In the genomic region with DNA sequence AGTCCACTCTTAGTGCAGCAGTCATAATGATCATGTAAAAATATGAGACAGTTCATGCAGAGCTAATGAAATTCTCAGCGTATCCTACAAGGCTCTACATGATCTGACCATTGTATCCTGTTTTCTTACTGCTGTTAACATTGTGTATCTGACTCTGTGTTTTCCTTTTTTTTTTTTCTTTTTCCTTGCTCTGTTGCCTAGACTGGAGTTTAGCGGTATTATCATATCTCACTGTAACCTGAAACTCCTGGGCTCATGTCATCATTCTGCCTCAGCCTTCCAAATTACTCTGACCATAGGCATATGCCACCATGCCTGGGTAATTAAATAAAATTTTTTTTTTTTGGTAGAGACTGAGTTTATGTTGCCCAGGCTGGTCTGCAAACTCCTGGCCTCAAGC, we compare ENCODE assay signal across 27 cellular contexts. TPM values are rescaled to one million over a fixed set of nuclear protein-coding genes. Genes with fewer than 3 reads are reported as not detected.
"Had no signal": no experiment of that assay in that cellular context is flagged by ENCODE, and none has a peak within 500 bp of the region (broad histone marks: within the 10 kb centered on the region; RNA-seq: fewer than 3 reads in every experiment).

No MANE protein-coding gene starts in this region.

- H3K4me3 Mint-ChIP-seq: activated CD4-positive, alpha-beta T cell treated with anti-CD3 and anti-CD28 coated beads for 36 hours; activated naive CD8-positive, alpha-beta T cell; activated T-helper 1 cell treated with anti-CD3 and anti-CD28 coated beads, Interleukin-12 subunit alpha, Interleukin-12 subunit beta, Interleukin-2, Interleukin-4 antibody, amounts not matched to agents 30 ng/mL and 10 ng/mL and 1 ng/mL, durations not matched to agents 14 hours and 24 hours and 36 hours; natural killer cell had no signal

- H3K9me3 Mint-ChIP-seq: activated T-helper 1 cell treated with anti-CD3 and anti-CD28 coated beads, Interleukin-12 subunit alpha, Interleukin-12 subunit beta, Interleukin-2, Interleukin-4 antibody, amounts not matched to agents 30 ng/mL and 10 ng/mL and 1 ng/mL, durations not matched to agents 14 hours and 24 hours and 36 hours; natural killer cell had no signal

- H3K4me1 ChIP-seq: adrenal gland, ascending aorta, prostate gland, testis, uterus had no signal

- H3K36me3 ChIP-seq: adrenal gland, prostate gland, uterus had no signal

- H3K9me3 ChIP-seq: adrenal gland, ascending aorta, prostate gland, testis, uterus had no signal

- ATAC-seq: activated CD4-positive, alpha-beta T cell treated with anti-CD3 and anti-CD28 coated beads for 36 hours; esophagus mucosa; natural killer cell had no signal

- DNase-seq: activated CD4-positive, alpha-beta T cell treated with anti-CD3 and anti-CD28 coated beads for 36 hours; activated CD4-positive, alpha-beta T cell treated with anti-CD3 and anti-CD28 coated beads, Interleukin-2, amount 50 U/mL, for 4 hours; activated gamma-delta T cell treated with Interleukin-2 at 50 U/mL for 16 hours; activated T-cell treated with anti-CD3 and anti-CD28 coated beads for 4 hours; adrenal gland; brain microvascular endothelial cell; caudate nucleus; effector memory CD4-positive, alpha-beta T cell; hippocampal formation; midbrain; natural killer cell; stimulated activated CD4-positive, alpha-beta T cell treated with anti-CD3 and anti-CD28 coated beads, Interleukin-2, amount 100 ng/mL, for 48 hours; stimulated activated naive CD4-positive, alpha-beta T cell; T-helper 9 cell; testis; trophoblast cell; uterus had no signal

- H3K27me3 ChIP-seq: adrenal gland, ascending aorta, brain microvascular endothelial cell, testis, uterus had no signal

- H3K27me3 Mint-ChIP-seq: activated CD4-positive, alpha-beta T cell treated with anti-CD3 and anti-CD28 coated beads for 36 hours; activated naive CD8-positive, alpha-beta T cell had no signal

- H3K27ac ChIP-seq: adrenal gland, ascending aorta, brain microvascular endothelial cell, prostate gland, testis, uterus had no signal

- H3K4me3 ChIP-seq: adrenal gland, ascending aorta, prostate gland, testis, uterus had no signal

- H3K27ac Mint-ChIP-seq: activated CD4-positive, alpha-beta T cell treated with anti-CD3 and anti-CD28 coated beads for 36 hours; activated naive CD8-positive, alpha-beta T cell; activated T-helper 1 cell treated with anti-CD3 and anti-CD28 coated beads, Interleukin-12 subunit alpha, Interleukin-12 subunit beta, Interleukin-2, Interleukin-4 antibody, amounts not matched to agents 30 ng/mL and 10 ng/mL and 1 ng/mL, durations not matched to agents 14 hours and 24 hours and 36 hours had no signal

- H3K36me3 Mint-ChIP-seq: natural killer cell had no signal

RNA-seq across cellular contexts. Expression of a gene that starts 19.5 kb away (rescaled TPM):
- total RNA-seq: activated CD4-positive, alpha-beta T cell treated with anti-CD3 and anti-CD28 coated beads for 36 hours; activated T-helper 1 cell treated with anti-CD3 and anti-CD28 coated beads, Interleukin-12 subunit alpha, Interleukin-12 subunit beta, Interleukin-2, Interleukin-4 antibody, amounts not matched to agents 30 ng/mL and 10 ng/mL and 1 ng/mL, durations not matched to agents 14 hours and 24 hours and 36 hours; adrenal gland; ascending aorta; dermis microvascular lymphatic vessel endothelial cell; endothelial cell of umbilical vein; esophagus mucosa; frontal cortex; liver; natural killer cell; osteoblast; uterus had no signal

RNA-seq across cellular contexts. Expression of a gene that starts 35.9 kb away (rescaled TPM):
- total RNA-seq: osteoblast had no signal
